15 cellular contexts compared by ENCODE assay signal in genomic region chr14:51869426-51870113, GRCh38. TPM values are rescaled to one million over a fixed set of nuclear protein-coding genes. Genes with fewer than 3 reads are reported as not detected.
DNase-seq lines count a peak whose midpoint lies in the region; ATAC-seq and TF ChIP-seq lines count a peak whose summit lies in the region.
"Had no signal": no experiment of that assay in that cellular context is flagged by ENCODE, and none has a peak within 500 bp of the region (broad histone marks: within the 10 kb centered on the region; RNA-seq: fewer than 3 reads in every experiment).

No MANE protein-coding gene starts in this region.

- H3K27ac ChIP-seq in DOHH2 (ENCODE audit: low read depth, low read length) (no peak overlapping the region), esophagus squamous epithelium (no peak overlapping the region)
- H3K27ac ChIP-seq: gastrocnemius medialis, ovary, SK-N-MC had no signal

- H3K4me3 Mint-ChIP-seq in activated CD4-positive, alpha-beta T cell treated with anti-CD3 and anti-CD28 coated beads for 36 hours: peak overlapping the region; percentile 41
- no peak overlapping the region for H3K4me3 Mint-ChIP-seq in activated naive CD4-positive, alpha-beta T cell treated with anti-CD3 and anti-CD28 coated beads, Interleukin-2, amount 10 ng/mL, durations not matched to agents 7 days and 5 days
- H3K4me3 Mint-ChIP-seq: dendritic cell treated with granulocyte-macrophage colony-stimulating factor and Interleukin-4, amounts not matched to agents 40 ng/mL and 50 ng/mL, for 4 days had no signal

- peak; percentile 62 for ATAC-seq in activated CD4-positive, alpha-beta T cell treated with anti-CD3 and anti-CD28 coated beads for 36 hours
- no peak for ATAC-seq in GM21825 (IDR thresholded peaks at IDR 0.05; ENCODE audit: unreplicated experiment)
- ATAC-seq: gastrocnemius medialis, left lobe of liver had no signal

- no peaks in the 10 kb centered on the region for H4K20me1 ChIP-seq in DOHH2 (ENCODE audit: control insufficient read depth, insufficient read depth, low read depth, low read length)

- H3K4me1 Mint-ChIP-seq in activated CD4-positive, alpha-beta T cell treated with anti-CD3 and anti-CD28 coated beads for 36 hours: peaks cover 39% of the 10 kb centered on the region
- H3K4me1 Mint-ChIP-seq in activated naive CD4-positive, alpha-beta T cell treated with anti-CD3 and anti-CD28 coated beads, Interleukin-2, amount 10 ng/mL, durations not matched to agents 7 days and 5 days: peaks cover 37% of the 10 kb centered on the region

- H3K27ac Mint-ChIP-seq in activated CD4-positive, alpha-beta T cell treated with anti-CD3 and anti-CD28 coated beads for 36 hours: no peak overlapping the region
- H3K27ac Mint-ChIP-seq in activated naive CD4-positive, alpha-beta T cell treated with anti-CD3 and anti-CD28 coated beads, Interleukin-2, amount 10 ng/mL, durations not matched to agents 7 days and 5 days: peak overlapping the region; percentile 17
- H3K27ac Mint-ChIP-seq: dendritic cell treated with granulocyte-macrophage colony-stimulating factor and Interleukin-4, amounts not matched to agents 40 ng/mL and 50 ng/mL, for 4 days had no signal

- DNase-seq in activated CD4-positive, alpha-beta T cell treated with anti-CD3 and anti-CD28 coated beads for 36 hours: peak; percentile 79
- no peak for DNase-seq in activated naive CD4-positive, alpha-beta T cell treated with anti-CD3 and anti-CD28 coated beads, Interleukin-2, amount 10 ng/mL, durations not matched to agents 7 days and 5 days
- DNase-seq in stimulated activated CD4-positive, alpha-beta T cell treated with anti-CD3 and anti-CD28 coated beads, Interleukin-2, amount 100 ng/mL, for 4 hours (ENCODE audit: low read depth): peak; percentile 54
- DNase-seq in GM10248 (ENCODE audit: extremely low spot score) (no peak), NCI-H748 treated with DMSO at 0.1 percent for 48 hours (lab: John Stamatoyannopoulos, UW) (no peak), esophagus squamous epithelium (lab: John Stamatoyannopoulos, UW) (no peak)
- DNase-seq: gastrocnemius medialis, NCI-H510A, ovary had no signal

- no peaks in the 10 kb centered on the region for H3K36me3 ChIP-seq in DOHH2 (ENCODE audit: control insufficient read depth, low read length)
- no peaks in the 10 kb centered on the region for H3K36me3 ChIP-seq in esophagus squamous epithelium
- H3K36me3 ChIP-seq: gastrocnemius medialis, HAP-1, ovary had no signal

- TF ChIP-seq CTCF in DOHH2 (IDR thresholded peaks at IDR 0.05; ENCODE audit: low read depth, low read length, poor library complexity, severe bottlenecking): no peak
- no peak for TF ChIP-seq CTCF in GM10248 (IDR thresholded peaks at IDR 0.05; ENCODE audit: control extremely low read depth, extremely low read depth, low read depth, missing control alignments)
- no peak for TF ChIP-seq CTCF in esophagus squamous epithelium (IDR thresholded peaks at IDR 0.05)

- 73 to 75% methylated on average over 5 of the region's 9 CpGs for WGBS in esophagus squamous epithelium, 2 donors

- peaks cover under 1% of the 10 kb centered on the region; the same call in 1 of the 2 replicates for H3K79me2 ChIP-seq in DOHH2 (ENCODE audit: control insufficient read depth, low read length)

- H3K27me3 ChIP-seq in DOHH2 (ENCODE audit: control insufficient read depth, low read length): no peaks in the 10 kb centered on the region
- H3K27me3 ChIP-seq in esophagus squamous epithelium: no peaks in the 10 kb centered on the region
- H3K27me3 ChIP-seq: ovary had no signal

- peaks cover 21% of the 10 kb centered on the region for H3K36me3 Mint-ChIP-seq in activated CD4-positive, alpha-beta T cell treated with anti-CD3 and anti-CD28 coated beads for 36 hours (ENCODE audit: low read depth)
- H3K36me3 Mint-ChIP-seq in activated naive CD4-positive, alpha-beta T cell treated with anti-CD3 and anti-CD28 coated beads, Interleukin-2, amount 10 ng/mL, durations not matched to agents 7 days and 5 days: peaks cover 23% of the 10 kb centered on the region

- TF ChIP-seq POLR2A in esophagus squamous epithelium (IDR thresholded peaks at IDR 0.05): no peak

- no peaks in the 10 kb centered on the region for H3K27me3 Mint-ChIP-seq in activated CD4-positive, alpha-beta T cell treated with anti-CD3 and anti-CD28 coated beads for 36 hours
- H3K27me3 Mint-ChIP-seq in activated naive CD4-positive, alpha-beta T cell treated with anti-CD3 and anti-CD28 coated beads, Interleukin-2, amount 10 ng/mL, durations not matched to agents 7 days and 5 days: no peaks in the 10 kb centered on the region
- H3K27me3 Mint-ChIP-seq: dendritic cell treated with granulocyte-macrophage colony-stimulating factor and Interleukin-4, amounts not matched to agents 40 ng/mL and 50 ng/mL, for 4 days had no signal

- H3F3A ChIP-seq in DOHH2 (ENCODE audit: control insufficient read depth, insufficient read depth): no peaks in the 10 kb centered on the region

- intact Hi-C loops in activated CD4-positive, alpha-beta T cell treated with anti-CD3 and anti-CD28 coated beads for 36 hours (cut with DNase I, micrococcal nuclease): loop anchor here (5.0 to 10.0 kb wide), 3 partner anchors 87 to 1035 kb away; partner anchors contain the start of genes FRMD6 (in 1 of the 2) and NIN (in 1 of the 2)
- intact Hi-C loops in esophagus squamous epithelium (cut with DNase I): no loop called here

- H3K9me3 ChIP-seq in DOHH2 (ENCODE audit: control insufficient read depth, insufficient read depth, low read length) (no peaks in the 10 kb centered on the region), esophagus squamous epithelium (no peaks in the 10 kb centered on the region)
- H3K9me3 ChIP-seq: gastrocnemius medialis, HAP-1, ovary had no signal

- CTCF ChIA-PET in activated CD4-positive, alpha-beta T cell treated with anti-CD3 and anti-CD28 coated beads for 36 hours (lab: Charles Lee): interaction anchor here (0.7 to 1.3 kb wide), 4 partner anchors 9 to 109 kb away, joined by 3 read pairs; partner anchors contain the start of gene GNG2
- CTCF ChIA-PET in activated naive CD4-positive, alpha-beta T cell treated with anti-CD3 and anti-CD28 coated beads, Interleukin-2, amount 10 ng/mL, durations not matched to agents 7 days and 5 days (lab: Charles Lee): no interaction called here
- CTCF ChIA-PET in GM10248 (lab: Yijun Ruan, JAX): interaction anchor here (0.9 to 1.6 kb wide), 3 partner anchors 9 to 17 kb away, joined by 3 to 5 read pairs (median 4); partner anchors contain the start of gene GNG2

- H3K9me2 ChIP-seq in DOHH2 (replicated peaks; ENCODE audit: control insufficient read depth, low read length): no peaks in the 10 kb centered on the region

- H3K9me3 Mint-ChIP-seq in activated CD4-positive, alpha-beta T cell treated with anti-CD3 and anti-CD28 coated beads for 36 hours (ENCODE audit: low read depth): no peaks in the 10 kb centered on the region
- no peaks in the 10 kb centered on the region for H3K9me3 Mint-ChIP-seq in activated naive CD4-positive, alpha-beta T cell treated with anti-CD3 and anti-CD28 coated beads, Interleukin-2, amount 10 ng/mL, durations not matched to agents 7 days and 5 days
- H3K9me3 Mint-ChIP-seq: dendritic cell treated with granulocyte-macrophage colony-stimulating factor and Interleukin-4, amounts not matched to agents 40 ng/mL and 50 ng/mL, for 4 days had no signal

- no peak overlapping the region for H3K4me3 ChIP-seq in DOHH2 (ENCODE audit: low read length)
- H3K4me3 ChIP-seq in esophagus squamous epithelium: no peak overlapping the region
- H3K4me3 ChIP-seq: gastrocnemius medialis, HAP-1, ovary, SK-N-MC had no signal

- H3K4me1 ChIP-seq in DOHH2 (ENCODE audit: control insufficient read depth, low read length) (peaks cover 42% of the 10 kb centered on the region), esophagus squamous epithelium (peaks cover 7 to 27% (median 8%) of the 10 kb centered on the region in 3 donors)

- POLR2A ChIA-PET in activated CD4-positive, alpha-beta T cell treated with anti-CD3 and anti-CD28 coated beads for 36 hours (lab: Charles Lee): interaction anchor here (0.8 to 1.4 kb wide), 3 partner anchors 9 to 41 kb away, joined by 3 to 7 read pairs (median 5); partner anchors contain the start of gene GNG2
- POLR2A ChIA-PET in GM10248 (lab: Yijun Ruan, JAX): no interaction called here

- H3K4me2 ChIP-seq in DOHH2 (ENCODE audit: low read length): peak overlapping the region; percentile 0; the same call in 1 of the 2 replicates

RNA-seq across cellular contexts. Expression of gene GNG2, which starts 9.2 kb away (rescaled TPM):
- total RNA-seq in activated CD4-positive, alpha-beta T cell treated with anti-CD3 and anti-CD28 coated beads for 36 hours: 100 to 1,000 TPM; 133 to 136 TPM
- 1 to 10 TPM; 1.5 to 8.8 (median 3.7) TPM for total RNA-seq in esophagus squamous epithelium

Comparison
In these comparisons a context has a peak if more than half of its experiments do, and no peak if none do; other contexts are left out.
1. DNase-seq: peak in activated CD4-positive, alpha-beta T cell treated with anti-CD3 and anti-CD28 coated beads for 36 hours (single experiment) and stimulated activated CD4-positive, alpha-beta T cell treated with anti-CD3 and anti-CD28 coated beads, Interleukin-2, amount 100 ng/mL, for 4 hours (single experiment); none in activated naive CD4-positive, alpha-beta T cell treated with anti-CD3 and anti-CD28 coated beads, Interleukin-2, amount 10 ng/mL, durations not matched to agents 7 days and 5 days (single experiment), GM10248 (single experiment), NCI-H748 treated with DMSO at 0.1 percent for 48 hours (single experiment) and esophagus squamous epithelium (single experiment).
2. RNA of gene GNG2, which starts 9.2 kb away (total RNA-seq): 133 to 136 TPM in activated CD4-positive, alpha-beta T cell treated with anti-CD3 and anti-CD28 coated beads for 36 hours; 1.5 to 8.8 TPM in esophagus squamous epithelium; every median in the first group is over 10 times any median in the second.